Comparison of ENCODE assay signal across 8 cellular contexts in the genomic region with DNA sequence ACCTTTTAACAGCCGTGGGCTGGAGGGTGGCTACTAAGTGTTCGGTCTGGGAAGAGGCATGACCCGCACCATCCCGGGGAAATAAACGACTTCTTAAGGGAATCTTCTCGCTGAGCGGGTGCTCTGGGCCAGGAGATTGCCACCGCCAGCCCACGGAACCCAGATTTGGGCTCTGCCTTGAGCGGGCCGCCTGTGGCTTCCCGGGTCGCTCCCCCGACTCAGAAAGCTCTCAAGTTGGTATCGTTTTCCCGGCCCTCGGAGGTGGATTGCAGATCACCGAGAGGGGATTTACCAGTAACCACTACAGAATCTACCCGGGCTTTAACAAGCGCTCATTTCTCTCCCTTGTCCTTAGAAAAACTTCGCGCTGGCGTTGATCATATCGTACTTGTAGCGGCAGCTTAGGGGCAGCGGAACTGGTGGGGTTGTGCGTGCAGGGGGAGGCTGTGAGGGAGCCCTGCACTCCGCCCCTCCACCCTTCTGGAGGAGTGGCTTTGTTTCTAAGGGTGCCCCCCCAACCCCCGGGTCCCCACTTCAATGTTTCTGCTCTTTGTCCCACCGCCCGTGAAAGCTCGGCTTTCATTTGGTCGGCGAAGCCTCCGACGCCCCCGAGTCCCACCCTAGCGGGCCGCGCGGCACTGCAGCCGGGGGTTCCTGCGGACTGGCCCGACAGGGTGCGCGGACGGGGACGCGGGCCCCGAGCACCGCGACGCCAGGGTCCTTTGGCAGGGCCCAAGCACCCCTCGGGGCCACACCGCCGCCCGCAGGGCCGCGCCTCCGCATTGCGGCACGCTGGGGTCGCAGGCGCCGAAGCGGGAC. TPM values are rescaled to one million over a fixed set of nuclear protein-coding genes. Genes with fewer than 3 reads are reported as not detected.
DNase-seq lines count a peak whose midpoint lies in the region; ATAC-seq and TF ChIP-seq lines count a peak whose summit lies in the region.

No MANE protein-coding gene starts in this region.

- peaks cover 55% of the 10 kb centered on the region for H3K27me3 Mint-ChIP-seq in activated naive CD8-positive, alpha-beta T cell treated with anti-CD3 and anti-CD28 coated beads for 36 hours
- peaks cover 13 to 53% (median 23%) of the 10 kb centered on the region in 5 donors for H3K27me3 Mint-ChIP-seq in naive thymus-derived CD4-positive, alpha-beta T cell

- peak overlapping the region; percentile 37 for H3K4me3 Mint-ChIP-seq in activated naive CD8-positive, alpha-beta T cell treated with anti-CD3 and anti-CD28 coated beads for 36 hours
- H3K4me3 Mint-ChIP-seq in naive thymus-derived CD4-positive, alpha-beta T cell = peak overlapping the region; percentile 42 to 96 (median 75)

- DNase-seq in AG09309 (ENCODE audit: low read depth) = no peak
- peak; percentile 26 for DNase-seq in activated naive CD8-positive, alpha-beta T cell treated with anti-CD3 and anti-CD28 coated beads for 36 hours
- peak in 3 of 9 donors; percentile 30 to 35 (median 33) for DNase-seq in naive thymus-derived CD4-positive, alpha-beta T cell
- DNase-seq in NCI-H1694 (lab: John Stamatoyannopoulos, UW) = no peak
- no peak for DNase-seq in DMS114 treated with DMSO at 0.1 percent for 48 hours (lab: John Stamatoyannopoulos, UW; ENCODE audit: unreplicated experiment)
- DNase-seq in RKO (ENCODE audit: low spot score) = no peak
- DNase-seq in SW480 (ENCODE audit: low spot score) = no peak

- no peaks in the 10 kb centered on the region for H3K36me3 ChIP-seq in HEK293 (ENCODE audit: control insufficient read depth in 2 of 2, insufficient read depth in 1 of 2, low read length in 2 of 2)
- no peaks in the 10 kb centered on the region for H3K36me3 ChIP-seq in naive thymus-derived CD4-positive, alpha-beta T cell (ENCODE audit: control insufficient read depth in 2 of 3, insufficient read depth in 3 of 3, low read length in 3 of 3)

- H3K4me1 ChIP-seq in HEK293 (ENCODE audit: control insufficient read depth, insufficient read depth, low read length) = peaks cover 16% of the 10 kb centered on the region
- peaks cover 40 to 50% of the 10 kb centered on the region in 2 donors for H3K4me1 ChIP-seq in naive thymus-derived CD4-positive, alpha-beta T cell (ENCODE audit: control insufficient read depth in 2 of 2, insufficient read depth in 2 of 2, low read length in 2 of 2)

- no peak for ATAC-seq in naive thymus-derived CD4-positive, alpha-beta T cell

- CTCF ChIA-PET in HEK293 (lab: Yijun Ruan, JAX) = interaction anchor here (0.6 to 4.1 kb wide), 5 partner anchors 13 to 161 kb away, joined by 3 to 34 read pairs (median 4); no protein-coding TSS in a partner anchor
- CTCF ChIA-PET in naive thymus-derived CD4-positive, alpha-beta T cell (lab: Charles Lee) = interaction anchor here (0.7 kb wide), 1 partner anchor 165 kb away, joined by 4 read pairs; no protein-coding TSS in a partner anchor

- TF ChIP-seq CTCF in AG09309 (IDR thresholded peaks at IDR 0.05; ENCODE audit: control insufficient read depth, insufficient read depth, low read depth, low read length, missing control alignments) (no peak), HEK293 (tag by site-specific recombination; IDR thresholded peaks at IDR 0.05) (no peak)

- peaks cover 15 to 34% of the 10 kb centered on the region in 2 donors for H3K27me3 ChIP-seq in naive thymus-derived CD4-positive, alpha-beta T cell (ENCODE audit: control insufficient read depth in 2 of 2, insufficient read depth in 2 of 2, low read length in 2 of 2)

- H3K27ac ChIP-seq in HEK293 (ENCODE audit: extremely low read depth, low read depth, low read length) = no peak overlapping the region
- H3K27ac ChIP-seq in naive thymus-derived CD4-positive, alpha-beta T cell (ENCODE audit: low read depth, low read length) = no peak overlapping the region

- POLR2A ChIA-PET in HEK293 (lab: Yijun Ruan, JAX) = interaction anchor here (1.8 kb wide), 1 partner anchor 33 kb away, joined by 3 read pairs; no protein-coding TSS in a partner anchor
- POLR2A ChIA-PET in naive thymus-derived CD4-positive, alpha-beta T cell (lab: Charles Lee) = interaction anchor here (0.9 to 5.1 kb wide), 8 partner anchors 9 to 154 kb away, joined by 3 to 51 read pairs (median 3); a partner anchor contains a TSS

- no peaks in the 10 kb centered on the region for H3K9me3 Mint-ChIP-seq in activated naive CD8-positive, alpha-beta T cell treated with anti-CD3 and anti-CD28 coated beads for 36 hours
- H3K9me3 Mint-ChIP-seq in naive thymus-derived CD4-positive, alpha-beta T cell = peaks cover 0 to 6% (median 0%) of the 10 kb centered on the region in 11 donors

- peaks cover 15% of the 10 kb centered on the region for H3K4me1 Mint-ChIP-seq in activated naive CD8-positive, alpha-beta T cell treated with anti-CD3 and anti-CD28 coated beads for 36 hours
- peaks cover 7 to 49% (median 31%) of the 10 kb centered on the region in 7 donors for H3K4me1 Mint-ChIP-seq in naive thymus-derived CD4-positive, alpha-beta T cell

- no peaks in the 10 kb centered on the region for H3K9me3 ChIP-seq in HEK293 (ENCODE audit: control insufficient read depth, insufficient read depth, low read depth, low read length)
- H3K9me3 ChIP-seq in naive thymus-derived CD4-positive, alpha-beta T cell (ENCODE audit: control insufficient read depth in 2 of 3, low read length in 3 of 3) = no peaks in the 10 kb centered on the region

- H3K27ac Mint-ChIP-seq in activated naive CD8-positive, alpha-beta T cell treated with anti-CD3 and anti-CD28 coated beads for 36 hours = no peak overlapping the region
- peak overlapping the region in 4 of 9 donors; percentile 14 to 67 (median 29) for H3K27ac Mint-ChIP-seq in naive thymus-derived CD4-positive, alpha-beta T cell

- intact Hi-C loops in naive thymus-derived CD4-positive, alpha-beta T cell (cut with micrococcal nuclease) = loop anchor here in 1 of 2 donors (5.0 to 10.0 kb wide), 3 partner anchors 72 to 1552 kb away; a partner anchor contains a TSS

- H3K36me3 Mint-ChIP-seq in activated naive CD8-positive, alpha-beta T cell treated with anti-CD3 and anti-CD28 coated beads for 36 hours = no peaks in the 10 kb centered on the region
- H3K36me3 Mint-ChIP-seq in naive thymus-derived CD4-positive, alpha-beta T cell = peaks cover 0 to 4% (median 0%) of the 10 kb centered on the region in 5 donors

- H3K4me3 ChIP-seq in AG09309 (ENCODE audit: control insufficient read depth, low read depth, low read length) (peak overlapping the region; percentile 60), HEK293 (ENCODE audit: low read depth, low read length) (no peak overlapping the region)
- peak overlapping the region; percentile 24 for H3K4me3 ChIP-seq in naive thymus-derived CD4-positive, alpha-beta T cell (ENCODE audit: low read length)

TF ChIP-seq in HEK293, 187 proteins besides CTCF, POLR2A, EP300 and RAD21:
- TF ChIP-seq ZFP3 (tag by site-specific recombination; IDR thresholded peaks at IDR 0.05; ENCODE audit: low read depth) = no peak
- TF ChIP-seq ZBTB8A (tag by site-specific recombination; IDR thresholded peaks at IDR 0.05) = 0 out of 2 replicates have a peak, but pooled peaks have one; percentile 21
- TF ChIP-seq, protein P1, sequence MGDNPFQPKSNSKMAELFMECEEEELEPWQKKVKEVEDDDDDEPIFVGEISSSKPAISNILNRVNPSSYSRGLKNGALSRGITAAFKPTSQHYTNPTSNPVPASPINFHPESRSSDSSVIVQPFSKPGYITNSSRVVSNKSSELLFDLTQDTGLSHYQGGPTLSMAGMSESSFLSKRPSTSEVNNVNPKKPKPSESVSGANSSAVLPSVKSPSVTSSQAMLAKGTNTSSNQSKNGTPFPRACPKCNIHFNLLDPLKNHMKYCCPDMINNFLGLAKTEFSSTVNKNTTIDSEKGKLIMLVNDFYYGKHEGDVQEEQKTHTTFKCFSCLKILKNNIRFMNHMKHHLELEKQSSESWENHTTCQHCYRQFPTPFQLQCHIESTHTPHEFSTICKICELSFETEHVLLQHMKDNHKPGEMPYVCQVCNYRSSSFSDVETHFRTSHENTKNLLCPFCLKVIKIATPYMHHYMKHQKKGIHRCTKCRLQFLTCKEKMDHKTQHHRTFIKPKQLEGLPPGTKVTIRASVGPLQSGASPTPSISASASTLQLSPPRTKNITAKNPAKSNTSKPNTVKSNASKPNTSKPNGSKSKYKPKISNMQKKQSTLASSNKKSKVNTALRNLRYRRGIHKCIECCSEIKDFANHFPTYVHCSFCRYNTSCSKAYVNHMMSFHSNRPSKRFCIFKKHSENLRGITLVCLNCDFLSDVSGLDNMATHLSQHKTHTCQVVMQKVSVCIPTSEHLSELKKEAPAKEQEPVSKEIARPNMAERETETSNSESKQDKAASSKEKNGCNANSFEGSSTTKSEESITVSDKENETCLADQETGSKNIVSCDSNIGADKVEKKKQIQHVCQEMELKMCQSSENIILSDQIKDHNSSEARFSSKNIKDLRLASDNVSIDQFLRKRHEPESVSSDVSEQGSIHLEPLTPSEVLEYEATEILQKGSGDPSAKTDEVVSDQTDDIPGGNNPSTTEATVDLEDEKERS (tag by site-specific recombination; IDR thresholded peaks at IDR 0.05) = no peak
- TF ChIP-seq ZFP41 (tag by site-specific recombination; IDR thresholded peaks at IDR 0.05; ENCODE audit: borderline replicate concordance) = no peak
- TF ChIP-seq, protein P2, sequence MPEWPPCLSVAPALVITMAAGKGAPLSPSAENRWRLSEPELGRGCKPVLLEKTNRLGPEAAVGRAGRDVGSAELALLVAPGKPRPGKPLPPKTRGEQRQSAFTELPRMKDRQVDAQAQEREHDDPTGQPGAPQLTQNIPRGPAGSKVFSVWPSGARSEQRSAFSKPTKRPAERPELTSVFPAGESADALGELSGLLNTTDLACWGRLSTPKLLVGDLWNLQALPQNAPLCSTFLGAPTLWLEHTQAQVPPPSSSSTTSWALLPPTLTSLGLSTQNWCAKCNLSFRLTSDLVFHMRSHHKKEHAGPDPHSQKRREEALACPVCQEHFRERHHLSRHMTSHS (tag by site-specific recombination; IDR thresholded peaks at IDR 0.05) = no peak
TF ChIP-seq in HEK293: peak in this region for 1.

RNA-seq across cellular contexts. Expression of a gene that starts 3.6 kb away (rescaled TPM):
- total RNA-seq in activated naive CD8-positive, alpha-beta T cell treated with anti-CD3 and anti-CD28 coated beads for 36 hours = 10 to 100 TPM; 18.2 to 18.6 TPM
- total RNA-seq in naive thymus-derived CD4-positive, alpha-beta T cell = 100 to 1,000 TPM in 2 of 5 experiments, 10 to 100 TPM in 3; 37.7 to 134 (median 84.4) TPM
- 1 to 10 TPM; 4.0 to 7.4 TPM for polyA plus RNA-seq in naive thymus-derived CD4-positive, alpha-beta T cell

RNA-seq across cellular contexts. Expression of a gene that starts 46.0 kb away (rescaled TPM):
- 1 to 10 TPM; 3.5 to 4.1 TPM for total RNA-seq in activated naive CD8-positive, alpha-beta T cell treated with anti-CD3 and anti-CD28 coated beads for 36 hours
- total RNA-seq in naive thymus-derived CD4-positive, alpha-beta T cell = 10 to 100 TPM in 1 of 5 experiments, 1 to 10 TPM in 4; 2.4 to 11.9 (median 3.0) TPM
- 1 to 10 TPM in 1 of 2 donors, under 1 TPM in 1; 0.96 to 1.9 TPM for polyA plus RNA-seq in naive thymus-derived CD4-positive, alpha-beta T cell
